ENCODE assay signal across 21 cellular contexts in genomic region chr2:105793230-105793975, GRCh38. TPM values are rescaled to one million over a fixed set of nuclear protein-coding genes. Genes with fewer than 3 reads are reported as not detected.
A peak's percentile ranks its signal among the peaks of the same experiment; 100 is the strongest.
DNase-seq lines count a peak whose midpoint lies in the region; ATAC-seq and TF ChIP-seq lines count a peak whose summit lies in the region.
"Had no signal": no experiment of that assay in that cellular context is flagged by ENCODE, and none has a peak within 500 bp of the region (broad histone marks: within the 10 kb centered on the region; RNA-seq: fewer than 3 reads in every experiment).

No MANE protein-coding gene starts in this region.

- no peaks in the 10 kb centered on the region for H3K27me3 Mint-ChIP-seq in activated CD4-positive, alpha-beta T cell treated with anti-CD3 and anti-CD28 coated beads for 36 hours
- no peaks in the 10 kb centered on the region for H3K27me3 Mint-ChIP-seq in activated T-helper 2 cell treated with anti-CD3 and anti-CD28 coated beads, Interferon-gamma antibody, Interleukin-2, Interleukin-4, amounts not matched to agents 10 μg/mL and 5 μg/mL and 100 μg/mL, durations not matched to agents 14 hours and 24 hours and 36 hours (ENCODE audit: low read depth)
- no peaks in the 10 kb centered on the region for H3K27me3 Mint-ChIP-seq in natural killer cell (ENCODE audit: low read depth in 2 of 2)
- H3K27me3 Mint-ChIP-seq in MCF 10A (ENCODE audit: insufficient read depth, unreplicated experiment) = no peaks in the 10 kb centered on the region
- H3K27me3 Mint-ChIP-seq: progenitor cell of endocrine pancreas had no signal

- BruUV-seq in MCF 10A (replicated peaks; lab: Mats Ljungman, UMichigan) = no TSS peak

- no peaks in the 10 kb centered on the region for H3K27me3 ChIP-seq in HL-60 (ENCODE audit: insufficient read depth, poor library complexity, severe bottlenecking)
- H3K27me3 ChIP-seq: dorsolateral prefrontal cortex, esophagus squamous epithelium, SJSA1, upper lobe of left lung had no signal

- POLR2A ChIA-PET in activated CD4-positive, alpha-beta T cell treated with anti-CD3 and anti-CD28 coated beads for 36 hours (lab: Charles Lee) = no interaction called here
- POLR2A ChIA-PET in MCF 10A (lab: Yijun Ruan, JAX) = no interaction called here

- no peak overlapping the region for H3K4me3 Mint-ChIP-seq in activated CD4-positive, alpha-beta T cell treated with anti-CD3 and anti-CD28 coated beads for 36 hours
- no peak overlapping the region for H3K4me3 Mint-ChIP-seq in activated T-helper 2 cell treated with anti-CD3 and anti-CD28 coated beads, Interferon-gamma antibody, Interleukin-2, Interleukin-4, amounts not matched to agents 10 μg/mL and 5 μg/mL and 100 μg/mL, durations not matched to agents 14 hours and 24 hours and 36 hours (ENCODE audit: low read depth)
- H3K4me3 Mint-ChIP-seq in natural killer cell = no peak overlapping the region
- H3K4me3 Mint-ChIP-seq in MCF 10A (ENCODE audit: unreplicated experiment) = no peak overlapping the region

- no peaks in the 10 kb centered on the region for H3K9me3 Mint-ChIP-seq in activated CD4-positive, alpha-beta T cell treated with anti-CD3 and anti-CD28 coated beads for 36 hours (ENCODE audit: low read depth)
- no peaks in the 10 kb centered on the region for H3K9me3 Mint-ChIP-seq in activated T-helper 2 cell treated with anti-CD3 and anti-CD28 coated beads, Interferon-gamma antibody, Interleukin-2, Interleukin-4, amounts not matched to agents 10 μg/mL and 5 μg/mL and 100 μg/mL, durations not matched to agents 14 hours and 24 hours and 36 hours
- H3K9me3 Mint-ChIP-seq in natural killer cell (no peaks in the 10 kb centered on the region), MCF 10A (ENCODE audit: unreplicated experiment) (no peaks in the 10 kb centered on the region)

- H3K4me3 ChIP-seq in HL-60 (replicated peaks; ENCODE audit: insufficient read depth, low read length) = no peak overlapping the region
- H3K4me3 ChIP-seq: dorsolateral prefrontal cortex, esophagus squamous epithelium, PC-9, SJSA1, upper lobe of left lung had no signal

- ATAC-seq in activated CD4-positive, alpha-beta T cell treated with anti-CD3 and anti-CD28 coated beads for 36 hours = no peak
- ATAC-seq in natural killer cell = no peak
- ATAC-seq in activated CD4-positive, CD25-positive, alpha-beta regulatory T cell treated with anti-CD3 and anti-CD28 coated beads, Interleukin-2, amount 50 U/mL, for 24 hours = no peak

- TF ChIP-seq CTCF in HL-60 (IDR thresholded peaks at IDR 0.05; ENCODE audit: insufficient read depth, low read length) = no peak
- TF ChIP-seq CTCF in natural killer cell (IDR thresholded peaks at IDR 0.05) = no peak
- TF ChIP-seq CTCF in MCF 10A (IDR thresholded peaks at IDR 0.05; ENCODE audit: unreplicated experiment) = no peak

- H3K27ac Mint-ChIP-seq in activated CD4-positive, alpha-beta T cell treated with anti-CD3 and anti-CD28 coated beads for 36 hours = peak overlapping the region; percentile 79
- peak overlapping the region; percentile 76 for H3K27ac Mint-ChIP-seq in activated T-helper 2 cell treated with anti-CD3 and anti-CD28 coated beads, Interferon-gamma antibody, Interleukin-2, Interleukin-4, amounts not matched to agents 10 μg/mL and 5 μg/mL and 100 μg/mL, durations not matched to agents 14 hours and 24 hours and 36 hours
- peak overlapping the region; percentile 38 to 48 for H3K27ac Mint-ChIP-seq in natural killer cell
- no peak overlapping the region for H3K27ac Mint-ChIP-seq in MCF 10A (ENCODE audit: low read depth, unreplicated experiment)
- H3K27ac Mint-ChIP-seq: progenitor cell of endocrine pancreas had no signal

- CTCF ChIA-PET in activated CD4-positive, alpha-beta T cell treated with anti-CD3 and anti-CD28 coated beads for 36 hours (lab: Charles Lee) = no interaction called here
- CTCF ChIA-PET in MCF 10A (lab: Yijun Ruan, JAX) = no interaction called here

- intact Hi-C loops in activated CD4-positive, alpha-beta T cell treated with anti-CD3 and anti-CD28 coated beads for 36 hours (cut with DNase I, micrococcal nuclease) = no loop called here
- intact Hi-C loops in activated T-helper 2 cell treated with anti-CD3 and anti-CD28 coated beads, Interferon-gamma antibody, Interleukin-2, Interleukin-4, amounts not matched to agents 10 μg/mL and 5 μg/mL and 100 μg/mL, durations not matched to agents 14 hours and 24 hours and 36 hours (cut with micrococcal nuclease) = loop anchor here (10.0 kb wide), 1 partner anchor 459 kb away; the partner anchor contains the start of gene C2orf49
- intact Hi-C loops in natural killer cell (cut with micrococcal nuclease) (no loop called here), MCF 10A (cut with micrococcal nuclease) (loop anchor here (10.0 kb wide), 1 partner anchor 61 kb away; no protein-coding TSS in a partner anchor)

- peak overlapping the region; percentile 97 for H3K27ac ChIP-seq in HL-60 (replicated peaks)
- H3K27ac ChIP-seq: dorsolateral prefrontal cortex, esophagus squamous epithelium, PC-9, SJSA1, upper lobe of left lung had no signal

- H3K36me3 Mint-ChIP-seq in activated CD4-positive, alpha-beta T cell treated with anti-CD3 and anti-CD28 coated beads for 36 hours (ENCODE audit: low read depth) = peaks cover 43% of the 10 kb centered on the region
- H3K36me3 Mint-ChIP-seq in activated T-helper 2 cell treated with anti-CD3 and anti-CD28 coated beads, Interferon-gamma antibody, Interleukin-2, Interleukin-4, amounts not matched to agents 10 μg/mL and 5 μg/mL and 100 μg/mL, durations not matched to agents 14 hours and 24 hours and 36 hours (ENCODE audit: low read depth) = peaks cover 38% of the 10 kb centered on the region
- H3K36me3 Mint-ChIP-seq in natural killer cell (no peaks in the 10 kb centered on the region), MCF 10A (ENCODE audit: insufficient read depth, unreplicated experiment) (peaks cover 5% of the 10 kb centered on the region)

- DNase-seq in activated CD4-positive, alpha-beta T cell treated with anti-CD3 and anti-CD28 coated beads for 36 hours = no peak
- no peak for DNase-seq in activated CD4-positive, alpha-beta T cell treated with anti-CD3 and anti-CD28 coated beads for 1 hour
- no peak for DNase-seq in HL-60 (ENCODE audit: low read depth in 1 of 2, low spot score in 1 of 2)
- DNase-seq in activated T-helper 2 cell treated with anti-CD3 and anti-CD28 coated beads, Interferon-gamma antibody, Interleukin-2, Interleukin-4, amounts not matched to agents 10 μg/mL and 5 μg/mL and 100 μg/mL, durations not matched to agents 14 hours and 24 hours and 36 hours (ENCODE audit: low spot score) = no peak
- DNase-seq in natural killer cell = no peak
- no peak for DNase-seq in kidney tubule cell (ENCODE audit: low spot score)
- no peak for DNase-seq in MCF 10A (ENCODE audit: unreplicated experiment)
- DNase-seq: activated CD4-positive, alpha-beta T cell treated with anti-CD3 and anti-CD28 coated beads for 48 hours; C1 segment of cervical spinal cord; dorsolateral prefrontal cortex; esophagus squamous epithelium; Kasumi-1; NCI-H1417 treated with DMSO at 0.1 percent for 48 hours; NCI-H2171 treated with DMSO at 0.1 percent for 48 hours; NCI-H82; PC-9; T1000; upper lobe of left lung had no signal

- H3K4me1 Mint-ChIP-seq in activated CD4-positive, alpha-beta T cell treated with anti-CD3 and anti-CD28 coated beads for 36 hours = peaks cover 96% of the 10 kb centered on the region
- H3K4me1 Mint-ChIP-seq in activated T-helper 2 cell treated with anti-CD3 and anti-CD28 coated beads, Interferon-gamma antibody, Interleukin-2, Interleukin-4, amounts not matched to agents 10 μg/mL and 5 μg/mL and 100 μg/mL, durations not matched to agents 14 hours and 24 hours and 36 hours (ENCODE audit: low read depth) = peaks cover 88% of the 10 kb centered on the region
- H3K4me1 Mint-ChIP-seq in natural killer cell (peaks cover 85 to 88% of the 10 kb centered on the region in 2 donors), MCF 10A (ENCODE audit: insufficient read depth, unreplicated experiment) (peaks cover 30% of the 10 kb centered on the region)

RNA-seq across cellular contexts. Expression of gene NCK2, which starts 48.7 kb away (rescaled TPM):
- total RNA-seq in activated CD4-positive, alpha-beta T cell treated with anti-CD3 and anti-CD28 coated beads for 36 hours = 10 to 100 TPM; 84.7 to 87.5 TPM
- total RNA-seq in activated T-helper 2 cell treated with anti-CD3 and anti-CD28 coated beads, Interferon-gamma antibody, Interleukin-2, Interleukin-4, amounts not matched to agents 10 μg/mL and 5 μg/mL and 100 μg/mL, durations not matched to agents 14 hours and 24 hours and 36 hours = 72.4 and 73.9 TPM in 2 replicates
- 10 to 100 TPM; 34.1 to 50.8 (median 43.0) TPM for total RNA-seq in natural killer cell
- 35.3 and 36.5 TPM in 2 replicates for total RNA-seq in MCF 10A (2022)

Comparison
In these comparisons a context has a peak if more than half of its experiments do, and no peak if none do; other contexts are left out.
1. intact Hi-C loops: an anchor here in activated T-helper 2 cell treated with anti-CD3 and anti-CD28 coated beads, Interferon-gamma antibody, Interleukin-2, Interleukin-4, amounts not matched to agents 10 μg/mL and 5 μg/mL and 100 μg/mL, durations not matched to agents 14 hours and 24 hours and 36 hours (10.0 kb wide) and MCF 10A (10.0 kb wide); none called in activated CD4-positive, alpha-beta T cell treated with anti-CD3 and anti-CD28 coated beads for 36 hours and natural killer cell.